2 cellular contexts compared by ENCODE assay signal in genomic region chr17:20223808-20224328, GRCh38.
TF ChIP-seq lines count a peak whose summit lies in the region.

No MANE protein-coding gene starts in this region.

TF ChIP-seq in SK-N-SH, 30 proteins besides CTCF, POLR2A, EP300 and RAD21 (continued from another document):
- no peak for TF ChIP-seq POLR2AphosphoS5 (IDR thresholded peaks at IDR 0.05; ENCODE audit: low read depth, low read length)
- TF ChIP-seq FOSL2 (IDR thresholded peaks at IDR 0.05; ENCODE audit: borderline replicate concordance, low read depth): no peak
- TF ChIP-seq NRF1 (IDR thresholded peaks at IDR 0.05; ENCODE audit: low read depth, low read length): no peak
- no peak for TF ChIP-seq RCOR1 (IDR thresholded peaks at IDR 0.05; ENCODE audit: low read length)
- TF ChIP-seq TCF12 (IDR thresholded peaks at IDR 0.05): no peak
- TF ChIP-seq YY1 (IDR thresholded peaks at IDR 0.05; ENCODE audit: low read depth): no peak
- no peak for TF ChIP-seq MXI1 (IDR thresholded peaks at IDR 0.05; ENCODE audit: low read depth, low read length)
- no peak for TF ChIP-seq MEF2A (IDR thresholded peaks at IDR 0.05; ENCODE audit: borderline replicate concordance, low read depth)
- no peak for TF ChIP-seq JUND (IDR thresholded peaks at IDR 0.05)
- TF ChIP-seq EZH2phosphoT487 (IDR thresholded peaks at IDR 0.05; ENCODE audit: borderline replicate concordance, low read depth): no peak
- no peak for TF ChIP-seq ZBTB33 (IDR thresholded peaks at IDR 0.05; ENCODE audit: borderline replicate concordance, low read depth)
- TF ChIP-seq SIN3A (IDR thresholded peaks at IDR 0.05; ENCODE audit: borderline replicate concordance, low read depth, low read length): no peak

TF ChIP-seq in SK-N-SH treated with all-trans-retinoic acid at 6 μM for 48 hours, 23 proteins besides CTCF, POLR2A, EP300 and RAD21 (continued from another document):
- TF ChIP-seq CSRNP3 (CRISPR knock-in tag; IDR thresholded peaks at IDR 0.05): no peak
- TF ChIP-seq TCF4 (CRISPR knock-in tag; IDR thresholded peaks at IDR 0.05; ENCODE audit: borderline replicate concordance): no peak
- TF ChIP-seq BACH2 (CRISPR knock-in tag; IDR thresholded peaks at IDR 0.05; ENCODE audit: borderline replicate concordance): no peak
- TF ChIP-seq POU6F1 (CRISPR knock-in tag; IDR thresholded peaks at IDR 0.05; ENCODE audit: borderline replicate concordance, low read depth): no peak
- no peak for TF ChIP-seq ZFP30 (CRISPR knock-in tag; IDR thresholded peaks at IDR 0.05)
- TF ChIP-seq SNAI2 (CRISPR knock-in tag; IDR thresholded peaks at IDR 0.05): no peak
- no peak for TF ChIP-seq ARNTL (CRISPR knock-in tag; IDR thresholded peaks at IDR 0.05; ENCODE audit: borderline replicate concordance, low read depth)
- TF ChIP-seq ZC3H10 (CRISPR knock-in tag; IDR thresholded peaks at IDR 0.05): no peak
